In genomic region chr19:2840794-2841790, GRCh38 we compare ENCODE assay signal across 8 cellular contexts. TPM values are rescaled to one million over a fixed set of nuclear protein-coding genes. Genes with fewer than 3 reads are reported as not detected.
DNase-seq lines count a peak whose midpoint lies in the region; ATAC-seq, FAIRE-seq and TF ChIP-seq lines count a peak whose summit lies in the region.

Gene ZNF555, plus strand, starts transcription at chr19:2841475. Its CDS starts 98 bp downstream, at chr19:2841573.

- peak; percentile 86 for ATAC-seq in GM19455 (IDR thresholded peaks at IDR 0.05; ENCODE audit: unreplicated experiment)
- ATAC-seq in activated CD8-positive, alpha-beta memory T cell treated with anti-CD3 and anti-CD28 coated beads, Interleukin-2, amount 10 ng/mL, durations not matched to agents 7 days and 5 days = peak; percentile 100
- peak; percentile 93 for ATAC-seq in memory B cell (ENCODE audit: low read depth)

- CTCF ChIA-PET in activated CD8-positive, alpha-beta memory T cell treated with anti-CD3 and anti-CD28 coated beads, Interleukin-2, amount 10 ng/mL, durations not matched to agents 7 days and 5 days (lab: Charles Lee) = interaction anchor here (0.6 to 2.1 kb wide), 10 partner anchors 19 to 195 kb away, joined by 3 to 14 read pairs (median 5); partner anchors contain the start of genes ZNF554 and ZNF57
- CTCF ChIA-PET in H1 (lab: Charles Lee; ENCODE audit: partially characterized antibody) = interaction anchor here (0.6 to 2.3 kb wide), 10 partner anchors 10 to 61 kb away, joined by 3 to 7 read pairs (median 4); partner anchors contain the start of gene ZNF554

- H3K23ac ChIP-seq in H1 (ENCODE audit: insufficient read length) = no peak within 1 kb of the TSS

- peak within 1 kb of the TSS; percentile 25; the same call in 1 of the 2 replicates for H2AFZ ChIP-seq in H1 (ENCODE audit: low read length)

- H4K20me1 ChIP-seq in H1 (replicated peaks in 1 of 2; ENCODE audit: control insufficient read depth in 1 of 2, insufficient read depth in 2 of 2, low read length in 2 of 2) = no peaks in the 10 kb centered on the region

- H3K4me1 ChIP-seq in H1 (replicated peaks in 1 of 4; ENCODE audit: control insufficient read depth in 3 of 4, insufficient read depth in 4 of 4, low read length in 3 of 4) = no peaks in the 10 kb centered on the region; a peak in 3 of 7 replicates

- no peak; a peak in 2 of 4 replicates for TF ChIP-seq RAD21 in H1 (IDR thresholded peaks at IDR 0.05 in 1 of 2, conservative IDR thresholded peaks at IDR 0.05 in 1 of 2; ENCODE audit: low read depth in 2 of 2, low read length in 2 of 2)

- peaks cover 10% of the 10 kb centered on the region for H3K4me1 Mint-ChIP-seq in activated CD8-positive, alpha-beta memory T cell treated with anti-CD3 and anti-CD28 coated beads, Interleukin-2, amount 10 ng/mL, durations not matched to agents 7 days and 5 days
- H3K4me1 Mint-ChIP-seq in memory B cell = peaks cover 11% of the 10 kb centered on the region

- peak within 1 kb of the TSS; percentile 80 for H4K5ac ChIP-seq in H1 (ENCODE audit: insufficient read length, low read depth, low read length)

- TF ChIP-seq CTCF in HL-60 (IDR thresholded peaks at IDR 0.05; ENCODE audit: insufficient read depth, low read length) = no peak
- TF ChIP-seq CTCF in H1 (IDR thresholded peaks at IDR 0.05; ENCODE audit: control extremely low read depth in 1 of 3, insufficient read depth in 1 of 3, low read depth in 1 of 3, low read length in 3 of 3) = peak; percentile 33 to 59 (median 51)

- no peak within 1 kb of the TSS for H2BK15ac ChIP-seq in H1 (ENCODE audit: low read length)

- TF ChIP-seq EP300 in H1 (IDR thresholded peaks at IDR 0.05; ENCODE audit: borderline replicate concordance in 1 of 2, low read depth in 2 of 2, low read length in 2 of 2) = no peak

- no peak within 1 kb of the TSS for H3K14ac ChIP-seq in H1 (ENCODE audit: insufficient read length)

- H3K23me2 ChIP-seq in H1 (ENCODE audit: low read depth, low read length) = no peaks in the 10 kb centered on the region; the same call in 1 of the 2 replicates

- H3K27ac ChIP-seq in HL-60 (replicated peaks) = peak within 1 kb of the TSS; percentile 86
- H3K27ac ChIP-seq in H1 (ENCODE audit: low read depth, low read length) = peak within 1 kb of the TSS; percentile 63; the same call in 1 of the 2 replicates

- H3K36me3 Mint-ChIP-seq in activated CD8-positive, alpha-beta memory T cell treated with anti-CD3 and anti-CD28 coated beads, Interleukin-2, amount 10 ng/mL, durations not matched to agents 7 days and 5 days = peaks cover 24% of the 10 kb centered on the region
- H3K36me3 Mint-ChIP-seq in memory B cell = peaks cover 18% of the 10 kb centered on the region

- DNase-seq in CMK (ENCODE audit: low read depth) (peak; percentile 96), HL-60 (ENCODE audit: low read depth in 1 of 2, low spot score in 1 of 2) (peak; percentile 82 to 98), NOMO-1 treated with DMSO at 0.1 percent for 48 hours (lab: John Stamatoyannopoulos, UW; ENCODE audit: unreplicated experiment) (peak; percentile 98), H1 (ENCODE audit: low read depth in 1 of 2, low spot score in 2 of 2) (peak; percentile 95 to 97), memory B cell (ENCODE audit: low spot score in 2 of 2) (peak; percentile 92 to 95)
- DNase-seq in activated CD8-positive, alpha-beta memory T cell treated with anti-CD3 and anti-CD28 coated beads, Interleukin-2, amount 10 ng/mL, durations not matched to agents 7 days and 5 days = peak; percentile 99
- DNase-seq in stimulated activated CD8-positive, alpha-beta memory T cell treated with anti-CD3 and anti-CD28 coated beads, Interleukin-12 subunit alpha, Interleukin-12 subunit beta, amount 100 ng/mL, for 1 hour (ENCODE audit: low read depth) = peak; percentile 98

- peak within 1 kb of the TSS; percentile 78 for H3K27ac Mint-ChIP-seq in activated CD8-positive, alpha-beta memory T cell treated with anti-CD3 and anti-CD28 coated beads, Interleukin-2, amount 10 ng/mL, durations not matched to agents 7 days and 5 days
- H3K27ac Mint-ChIP-seq in memory B cell = peak within 1 kb of the TSS; percentile 95

- H4K91ac ChIP-seq in H1 (replicated peaks; ENCODE audit: insufficient read length, low read length) = no peak within 1 kb of the TSS

- H3K18ac ChIP-seq in H1 (ENCODE audit: extremely low read depth, low read length) = peak within 1 kb of the TSS; percentile 38

- peak within 1 kb of the TSS; percentile 46 for H3K56ac ChIP-seq in H1 (replicated peaks; ENCODE audit: insufficient read length, low read depth, low read length)

- H3K4me3 ChIP-seq in HL-60 (replicated peaks; ENCODE audit: insufficient read depth, low read length) = peak within 1 kb of the TSS; percentile 43
- H3K4me3 ChIP-seq in H1 (ENCODE audit: extremely low read depth in 1 of 4, insufficient read depth in 2 of 4, low read depth in 3 of 4, low read length in 4 of 4) = peak within 1 kb of the TSS; percentile 53 to 76 (median 67)

- no peak within 1 kb of the TSS for H2BK12ac ChIP-seq in H1 (ENCODE audit: low read depth, low read length)

- peaks cover 0 to 7% (median 0%) of the 10 kb centered on the region in 4 experiments; a peak in 2 of 8 replicates for H3K36me3 ChIP-seq in H1 (ENCODE audit: control insufficient read depth in 2 of 4, insufficient read depth in 4 of 4, low read length in 3 of 4)

- H3K27me3 Mint-ChIP-seq in activated CD8-positive, alpha-beta memory T cell treated with anti-CD3 and anti-CD28 coated beads, Interleukin-2, amount 10 ng/mL, durations not matched to agents 7 days and 5 days = no peaks in the 10 kb centered on the region
- H3K27me3 Mint-ChIP-seq in memory B cell = no peaks in the 10 kb centered on the region

- POLR2A ChIA-PET in H1 (lab: Charles Lee; ENCODE audit: partially characterized antibody) = interaction anchor here (1.0 to 1.6 kb wide), 4 partner anchors 13 to 365 kb away, joined by 3 to 4 read pairs (median 4); partner anchors contain the start of gene GADD45B

- peak within 1 kb of the TSS in 3 of 4 experiments; percentile 45 to 51 (median 45); a peak in 4 of 7 replicates for H3K9ac ChIP-seq in H1 (replicated peaks in 1 of 4; ENCODE audit: extremely low read depth in 1 of 4, low read depth in 3 of 4, low read length in 3 of 4)

- H3K27me3 ChIP-seq in HL-60 (ENCODE audit: insufficient read depth, poor library complexity, severe bottlenecking) (no peaks in the 10 kb centered on the region), H1 (replicated peaks in 1 of 4; ENCODE audit: control insufficient read depth in 3 of 4, extremely low read depth in 1 of 4, insufficient read depth in 3 of 4, low read length in 3 of 4) (peaks cover 0 to 6% (median 2%) of the 10 kb centered on the region in 4 experiments; a peak in 3 of 7 replicates)

- peak within 1 kb of the TSS; percentile 53 for H3K4ac ChIP-seq in H1 (replicated peaks; ENCODE audit: insufficient read length, low read depth, low read length)

- peaks cover 22 to 32% of the 10 kb centered on the region in 2 experiments for H3K9me3 ChIP-seq in H1 (ENCODE audit: insufficient read depth in 2 of 2, low read depth in 1 of 2, low read length in 1 of 2)

- peaks cover 9% of the 10 kb centered on the region for H3K9me3 Mint-ChIP-seq in activated CD8-positive, alpha-beta memory T cell treated with anti-CD3 and anti-CD28 coated beads, Interleukin-2, amount 10 ng/mL, durations not matched to agents 7 days and 5 days (ENCODE audit: low read depth)
- no peaks in the 10 kb centered on the region for H3K9me3 Mint-ChIP-seq in memory B cell

- H2BK20ac ChIP-seq in H1 (ENCODE audit: low read length) = no peak within 1 kb of the TSS

- peak within 1 kb of the TSS; percentile 69; the same call in 1 of the 2 replicates for H2BK5ac ChIP-seq in H1 (ENCODE audit: low read depth, low read length)

- H2BK120ac ChIP-seq in H1 (replicated peaks; ENCODE audit: low read depth, low read length) = no peak within 1 kb of the TSS

- H3K79me2 ChIP-seq in H1 (ENCODE audit: control insufficient read depth in 1 of 2, insufficient read depth in 2 of 2, low read length in 2 of 2) = no peaks in the 10 kb centered on the region; a peak in 1 of 4 replicates

- peak within 1 kb of the TSS; percentile 78 for H3K4me3 Mint-ChIP-seq in activated CD8-positive, alpha-beta memory T cell treated with anti-CD3 and anti-CD28 coated beads, Interleukin-2, amount 10 ng/mL, durations not matched to agents 7 days and 5 days
- H3K4me3 Mint-ChIP-seq in memory B cell = peak within 1 kb of the TSS; percentile 93

- no peak for TF ChIP-seq POLR2A in H1 (IDR thresholded peaks at IDR 0.05; ENCODE audit: control extremely low read depth in 1 of 2, low read depth in 2 of 2, low read length in 2 of 2)

- no peak within 1 kb of the TSS for H2AK5ac ChIP-seq in H1 (ENCODE audit: low read depth, low read length)

- peak within 1 kb of the TSS; percentile 68 to 81 for H3K4me2 ChIP-seq in H1 (ENCODE audit: insufficient read depth in 1 of 2, low read depth in 2 of 2, low read length in 2 of 2)

- 2% methylated on average over 51 of the region's 106 CpGs; no CpG with 5 or more reads in 1 of the 2 experiments for WGBS in H1 (ENCODE audit: extremely low coverage in 1 of 2, insufficient coverage in 1 of 2, insufficient read length in 1 of 2, insufficient replicate concordance in 2 of 2, low coverage in 1 of 2, low lambda C conversion rate in 2 of 2, missing lambda C conversion rate in 1 of 2), 2 experiments

- H3K79me1 ChIP-seq in H1 (ENCODE audit: low read depth, low read length) = no peaks in the 10 kb centered on the region; the same call in 1 of the 2 replicates

- FAIRE-seq in H1 (lab: Jason Lieb, UNC) = no peak

- H4K8ac ChIP-seq in H1 (ENCODE audit: extremely low read depth, insufficient read depth, low read length) = peak within 1 kb of the TSS; percentile 90

TF ChIP-seq in H1, 55 proteins besides CTCF, POLR2A, EP300 and RAD21 (continues in another document):
- TF ChIP-seq RBBP5 (IDR thresholded peaks at IDR 0.05; ENCODE audit: borderline replicate concordance, low read depth, low read length) = peak; percentile 66; the same call in 1 of the 2 replicates
- no peak for TF ChIP-seq TAF7 (optimal IDR thresholded peaks at IDR 0.05; ENCODE audit: borderline replicate concordance, low read depth, low read length)
- TF ChIP-seq JUND (IDR thresholded peaks at IDR 0.05; ENCODE audit: low read length) = peak; percentile 85

RNA-seq across cellular contexts. Expression of gene ZNF555, which starts in this region (rescaled TPM):
- total RNA-seq in activated CD8-positive, alpha-beta memory T cell treated with anti-CD3 and anti-CD28 coated beads, Interleukin-2, amount 10 ng/mL, durations not matched to agents 7 days and 5 days = 1 to 10 TPM; 2.5 to 3.1 TPM
- 5.4 and 5.7 TPM in 2 replicates for total RNA-seq in H1 (2021; fragmentation: NEBNext Ultra II Directional; extraction: Animal tissue kit (Norgen Biotek cat#: 25700))
- polyA plus RNA-seq in H1 (2011; rRNA removed) = 1.1 and 1.6 TPM in 2 replicates
- 1.9 TPM for polyA plus RNA-seq in H1 (2011; cell fraction: cytosol; rRNA removed)
- polyA plus RNA-seq in H1 (2011; cell fraction: nucleus; rRNA removed) = 1.7 TPM
- polyA plus RNA-seq in H1 (2012, experiment 1 of 2) = 2.7 to 3.0 TPM (median 2.9 TPM) in 4 replicates
- polyA plus RNA-seq in H1 (2012, experiment 2 of 2) = 0.14 TPM
- 2.6 TPM for polyA plus RNA-seq in H1 (2013, experiment 1 of 2)
- 2.6 TPM for polyA plus RNA-seq in H1 (2013, experiment 2 of 2)
- 9.4 and 14.0 TPM in 2 replicates for polyA minus RNA-seq in H1 (2011; rRNA and poly(A)+ RNA removed)
- polyA minus RNA-seq in H1 (2011; cell fraction: cytosol; rRNA and poly(A)+ RNA removed) = 5.9 TPM
- polyA minus RNA-seq in H1 (2011; cell fraction: nucleus; rRNA and poly(A)+ RNA removed) = 8.4 TPM

Comparison
In these comparisons a context has a peak if more than half of its experiments do, and no peak if none do; other contexts are left out.
1. Peak in every context shown above with its lines: DNase-seq, ATAC-seq, H3K4me3 ChIP-seq and H3K27ac ChIP-seq.